Comparison of ENCODE assay signal across 36 cellular contexts in genomic region chr6:104644848-104645247, GRCh38.
"Had no signal": no experiment of that assay in that cellular context is flagged by ENCODE, and none has a peak within 500 bp of the region (broad histone marks: within the 10 kb centered on the region; RNA-seq: fewer than 3 reads in every experiment).

No MANE protein-coding gene starts in this region.

- H3K4me3 Mint-ChIP-seq: activated B cell treated with CpG ODN at 0.5 μM for 24 hours; activated CD4-positive, alpha-beta memory T cell treated with anti-CD3 and anti-CD28 coated beads for 36 hours; activated CD8-positive, alpha-beta memory T cell treated with anti-CD3 and anti-CD28 coated beads, Interleukin-2, amount 10 ng/mL, durations not matched to agents 7 days and 5 days; activated naive CD4-positive, alpha-beta T cell treated with anti-CD3 and anti-CD28 coated beads, Interleukin-2, amount 10 ng/mL, durations not matched to agents 7 days and 5 days; activated naive CD8-positive, alpha-beta T cell; activated naive CD8-positive, alpha-beta T cell treated with anti-CD3 and anti-CD28 coated beads, Interleukin-2, amount 50 U/mL, for 24 hours; brain; T-helper 1 cell treated with Interleukin-12 subunit alpha and Interleukin-12 subunit beta and Interleukin-4 antibody, amounts not matched to agents 30 μg/mL and 1 μg/mL, for 36 hours; T-helper 2 cell treated with Interferon-gamma antibody and Interleukin-4, amounts not matched to agents 5 μg/mL and 100 μg/mL, for 36 hours had no signal

- H3K36me3 Mint-ChIP-seq: activated CD4-positive, alpha-beta memory T cell treated with anti-CD3 and anti-CD28 coated beads for 36 hours; activated CD8-positive, alpha-beta memory T cell treated with anti-CD3 and anti-CD28 coated beads, Interleukin-2, amount 10 ng/mL, durations not matched to agents 7 days and 5 days; activated naive CD4-positive, alpha-beta T cell treated with anti-CD3 and anti-CD28 coated beads, Interleukin-2, amount 10 ng/mL, durations not matched to agents 7 days and 5 days; activated naive CD8-positive, alpha-beta T cell; brain had no signal

- H3K4me3 ChIP-seq: Peyer's patch, SJSA1 had no signal

- H3K36me3 ChIP-seq: Peyer's patch, SJSA1 had no signal

- H3K9me3 ChIP-seq: Peyer's patch, SJSA1, SK-N-SH had no signal

- H3K27me3 ChIP-seq: Peyer's patch, SJSA1 had no signal

- H3K9me3 Mint-ChIP-seq: activated B cell treated with CpG ODN at 0.5 μM for 24 hours; activated CD4-positive, alpha-beta memory T cell treated with anti-CD3 and anti-CD28 coated beads for 36 hours; activated naive CD4-positive, alpha-beta T cell treated with anti-CD3 and anti-CD28 coated beads, Interleukin-2, amount 10 ng/mL, durations not matched to agents 7 days and 5 days; activated naive CD8-positive, alpha-beta T cell treated with anti-CD3 and anti-CD28 coated beads, Interleukin-2, amount 50 U/mL, for 24 hours; T-helper 1 cell treated with Interleukin-12 subunit alpha and Interleukin-12 subunit beta and Interleukin-4 antibody, amounts not matched to agents 30 μg/mL and 1 μg/mL, for 36 hours; T-helper 2 cell treated with Interferon-gamma antibody and Interleukin-4, amounts not matched to agents 5 μg/mL and 100 μg/mL, for 36 hours had no signal

- H3K4me1 ChIP-seq: Peyer's patch had no signal

- H3K4me1 Mint-ChIP-seq: activated CD8-positive, alpha-beta memory T cell treated with anti-CD3 and anti-CD28 coated beads, Interleukin-2, amount 10 ng/mL, durations not matched to agents 7 days and 5 days; activated naive CD4-positive, alpha-beta T cell treated with anti-CD3 and anti-CD28 coated beads, Interleukin-2, amount 10 ng/mL, durations not matched to agents 7 days and 5 days; activated naive CD8-positive, alpha-beta T cell treated with anti-CD3 and anti-CD28 coated beads, Interleukin-2, amount 50 U/mL, for 24 hours; brain had no signal

- H3K27ac ChIP-seq: KMS-11, Peyer's patch, SJSA1, VCaP had no signal

- H3K27ac Mint-ChIP-seq: activated B cell treated with CpG ODN at 0.5 μM for 24 hours; activated CD4-positive, alpha-beta memory T cell treated with anti-CD3 and anti-CD28 coated beads for 36 hours; activated CD8-positive, alpha-beta memory T cell treated with anti-CD3 and anti-CD28 coated beads, Interleukin-2, amount 10 ng/mL, durations not matched to agents 7 days and 5 days; activated naive CD4-positive, alpha-beta T cell treated with anti-CD3 and anti-CD28 coated beads, Interleukin-2, amount 10 ng/mL, durations not matched to agents 7 days and 5 days; activated naive CD8-positive, alpha-beta T cell; activated naive CD8-positive, alpha-beta T cell treated with anti-CD3 and anti-CD28 coated beads, Interleukin-2, amount 50 U/mL, for 24 hours; brain; T-helper 1 cell treated with Interleukin-12 subunit alpha and Interleukin-12 subunit beta and Interleukin-4 antibody, amounts not matched to agents 30 μg/mL and 1 μg/mL, for 36 hours; T-helper 2 cell treated with Interferon-gamma antibody and Interleukin-4, amounts not matched to agents 5 μg/mL and 100 μg/mL, for 36 hours had no signal

- H3K27me3 Mint-ChIP-seq: activated B cell treated with CpG ODN at 0.5 μM for 24 hours had no signal

- ATAC-seq: activated CD8-positive, alpha-beta memory T cell treated with anti-CD3 and anti-CD28 coated beads, Interleukin-2, amount 10 ng/mL, durations not matched to agents 7 days and 5 days; activated naive CD8-positive, alpha-beta T cell treated with anti-CD3 and anti-CD28 coated beads, Interleukin-2, amount 50 U/mL, for 24 hours; PC-3 had no signal

- DNase-seq: activated B cell treated with CpG ODN at 0.5 μM for 24 hours; activated CD4-positive, alpha-beta memory T cell treated with anti-CD3 and anti-CD28 coated beads for 36 hours; activated CD4-positive, alpha-beta T cell treated with anti-CD3 and anti-CD28 coated beads for 4 hours; activated CD4-positive, alpha-beta T cell treated with anti-CD3 and anti-CD28 coated beads, Interleukin-2, amount 50 U/mL, for 1 hour; activated CD4-positive, CD25-positive, alpha-beta regulatory T cell treated with anti-CD3 and anti-CD28 coated beads, Interleukin-2, amount 50 U/mL, for 72 hours; activated CD8-positive, alpha-beta memory T cell treated with anti-CD3 and anti-CD28 coated beads, Interleukin-2, amount 10 ng/mL, durations not matched to agents 7 days and 5 days; activated CD8-positive, alpha-beta memory T cell treated with anti-CD3 and anti-CD28 coated beads, Interleukin-2, amount 50 U/mL, for 48 hours; activated effector memory CD4-positive, alpha-beta T cell treated with Interleukin-2 at 50 U/mL for 16 hours; activated naive CD4-positive, alpha-beta T cell treated with anti-CD3 and anti-CD28 coated beads, Interleukin-2, amount 10 ng/mL, durations not matched to agents 7 days and 5 days; activated naive CD8-positive, alpha-beta T cell treated with anti-CD3 and anti-CD28 coated beads, Interleukin-2, amount 50 U/mL, for 24 hours; activated T-cell treated with anti-CD3 and anti-CD28 coated beads, Interleukin-2, amount 50 U/mL, for 48 hours; anterior cingulate cortex; MM.1S; MV-4-11; NCI-H1092; NCI-H1436 treated with DMSO at 0.1 percent for 48 hours; NCI-H1694 treated with DMSO at 0.1 percent for 48 hours; NCI-H2029; NCI-H2171 treated with DMSO at 0.1 percent for 48 hours; NCI-H226; NCI-H446 treated with DMSO at 0.1 percent for 48 hours; NCI-H524; NCI-H69; NCI-H82; PC-3; Peyer's patch; RPMI8226; SHP77 treated with DMSO at 0.1 percent for 48 hours; SK-N-SH had no signal
